1 cellular context compared by ENCODE assay signal in the genomic region with DNA sequence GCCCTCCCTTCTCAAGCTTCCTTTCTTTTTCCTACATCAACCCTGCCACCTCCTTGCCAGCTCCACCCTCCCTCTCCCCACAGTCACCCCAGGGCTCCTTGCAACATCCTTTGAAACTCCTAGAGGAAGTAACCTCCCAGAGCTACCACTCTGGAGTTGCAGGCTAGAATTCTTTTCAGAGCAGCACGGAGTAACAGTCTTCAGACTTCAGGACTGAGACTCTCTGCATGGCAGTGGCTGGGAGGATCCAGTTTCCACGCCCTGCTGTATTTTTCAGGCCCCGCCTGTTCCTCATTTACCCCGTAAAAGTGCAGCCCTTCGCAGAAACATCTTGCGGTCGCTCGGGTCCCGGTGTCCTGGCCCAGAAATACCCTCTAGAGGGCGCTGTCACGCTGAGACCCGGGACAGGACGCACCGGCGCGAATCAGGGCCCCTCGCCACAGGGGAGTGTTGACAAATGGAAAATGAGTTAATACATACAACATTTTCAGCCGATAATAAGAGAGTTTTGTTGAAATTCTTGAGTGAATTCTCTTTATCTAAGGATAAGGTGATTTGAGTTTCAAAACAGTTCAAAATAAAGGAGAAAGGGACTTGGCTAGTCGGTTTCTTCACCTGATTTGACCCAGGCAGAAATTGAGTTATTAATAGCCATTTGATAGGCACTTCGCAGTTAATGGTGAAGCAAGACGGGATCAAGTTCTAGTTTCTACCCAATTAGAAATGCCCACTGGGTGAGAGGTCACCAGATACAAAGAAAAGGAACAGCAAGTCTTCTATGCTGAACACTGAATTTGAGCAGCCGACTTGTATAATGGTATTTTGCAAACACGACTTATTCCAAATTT.
TF ChIP-seq lines count a peak whose summit lies in the region.

No MANE protein-coding gene starts in this region.

TF ChIP-seq in neural cell, 6 proteins besides CTCF, POLR2A, EP300 and RAD21 (continued from another document):
- TF ChIP-seq, protein P1, sequence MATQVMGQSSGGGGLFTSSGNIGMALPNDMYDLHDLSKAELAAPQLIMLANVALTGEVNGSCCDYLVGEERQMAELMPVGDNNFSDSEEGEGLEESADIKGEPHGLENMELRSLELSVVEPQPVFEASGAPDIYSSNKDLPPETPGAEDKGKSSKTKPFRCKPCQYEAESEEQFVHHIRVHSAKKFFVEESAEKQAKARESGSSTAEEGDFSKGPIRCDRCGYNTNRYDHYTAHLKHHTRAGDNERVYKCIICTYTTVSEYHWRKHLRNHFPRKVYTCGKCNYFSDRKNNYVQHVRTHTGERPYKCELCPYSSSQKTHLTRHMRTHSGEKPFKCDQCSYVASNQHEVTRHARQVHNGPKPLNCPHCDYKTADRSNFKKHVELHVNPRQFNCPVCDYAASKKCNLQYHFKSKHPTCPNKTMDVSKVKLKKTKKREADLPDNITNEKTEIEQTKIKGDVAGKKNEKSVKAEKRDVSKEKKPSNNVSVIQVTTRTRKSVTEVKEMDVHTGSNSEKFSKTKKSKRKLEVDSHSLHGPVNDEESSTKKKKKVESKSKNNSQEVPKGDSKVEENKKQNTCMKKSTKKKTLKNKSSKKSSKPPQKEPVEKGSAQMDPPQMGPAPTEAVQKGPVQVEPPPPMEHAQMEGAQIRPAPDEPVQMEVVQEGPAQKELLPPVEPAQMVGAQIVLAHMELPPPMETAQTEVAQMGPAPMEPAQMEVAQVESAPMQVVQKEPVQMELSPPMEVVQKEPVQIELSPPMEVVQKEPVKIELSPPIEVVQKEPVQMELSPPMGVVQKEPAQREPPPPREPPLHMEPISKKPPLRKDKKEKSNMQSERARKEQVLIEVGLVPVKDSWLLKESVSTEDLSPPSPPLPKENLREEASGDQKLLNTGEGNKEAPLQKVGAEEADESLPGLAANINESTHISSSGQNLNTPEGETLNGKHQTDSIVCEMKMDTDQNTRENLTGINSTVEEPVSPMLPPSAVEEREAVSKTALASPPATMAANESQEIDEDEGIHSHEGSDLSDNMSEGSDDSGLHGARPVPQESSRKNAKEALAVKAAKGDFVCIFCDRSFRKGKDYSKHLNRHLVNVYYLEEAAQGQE (IDR thresholded peaks at IDR 0.05; ENCODE audit: borderline replicate concordance), result no peak
- TF ChIP-seq EZH2 (IDR thresholded peaks at IDR 0.05; ENCODE audit: borderline replicate concordance, insufficient read depth, low read length, poor library complexity, severe bottlenecking), result no peak
